ENCODE assay signal across 24 cellular contexts in the genomic region with DNA sequence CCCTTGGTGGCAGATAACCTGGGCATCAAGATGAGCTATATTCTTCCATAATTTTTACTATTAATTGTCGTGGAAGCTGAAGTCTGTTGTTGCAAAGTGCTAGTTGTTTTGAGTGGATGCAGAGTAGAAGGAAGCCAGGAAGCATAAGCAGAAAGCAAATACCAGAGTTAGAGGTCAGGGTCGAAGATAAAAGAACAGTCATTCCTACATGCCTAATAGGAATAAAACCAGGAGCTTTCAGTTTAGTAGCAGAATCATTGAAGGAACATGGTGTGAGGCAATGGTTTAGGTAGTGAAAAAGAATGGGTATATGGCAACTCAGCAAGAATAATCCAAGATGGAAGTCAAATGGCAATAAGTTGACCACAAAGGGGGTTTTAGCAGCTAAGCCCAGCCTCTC.
"Had no signal": no experiment of that assay in that cellular context is flagged by ENCODE, and none has a peak within 500 bp of the region (broad histone marks: within the 10 kb centered on the region; RNA-seq: fewer than 3 reads in every experiment).

No MANE protein-coding gene starts in this region.

- H3K27ac ChIP-seq: breast epithelium, colonic mucosa, left lung, parathyroid adenoma, spleen, tibial nerve had no signal

- H3K27me3 Mint-ChIP-seq: activated CD4-positive, alpha-beta memory T cell treated with anti-CD3 and anti-CD28 coated beads, Interleukin-2, amount 10 ng/mL, durations not matched to agents 7 days and 5 days; activated CD4-positive, alpha-beta T cell treated with anti-CD3 and anti-CD28 coated beads, Interleukin-2, amount 10 ng/mL, durations not matched to agents 24 days and 14 days had no signal

- H3K9me3 Mint-ChIP-seq: activated CD4-positive, alpha-beta memory T cell treated with anti-CD3 and anti-CD28 coated beads, Interleukin-2, amount 10 ng/mL, durations not matched to agents 7 days and 5 days; activated CD4-positive, alpha-beta T cell treated with anti-CD3 and anti-CD28 coated beads, Interleukin-2, amount 10 ng/mL, durations not matched to agents 24 days and 14 days; activated T-cell treated with anti-CD3 and anti-CD28 coated beads, Interleukin-2, amount 50 U/mL, for 24 hours; central memory CD8-positive, alpha-beta T cell had no signal

- H3K9me3 ChIP-seq: breast epithelium, colonic mucosa, left lung, right atrium auricular region, spleen, tibial nerve had no signal

- H3K27ac Mint-ChIP-seq: activated CD4-positive, alpha-beta memory T cell treated with anti-CD3 and anti-CD28 coated beads, Interleukin-2, amount 10 ng/mL, durations not matched to agents 7 days and 5 days; activated CD4-positive, alpha-beta T cell treated with anti-CD3 and anti-CD28 coated beads, Interleukin-2, amount 10 ng/mL, durations not matched to agents 24 days and 14 days; activated T-cell treated with anti-CD3 and anti-CD28 coated beads, Interleukin-2, amount 50 U/mL, for 24 hours; naive thymus-derived CD4-positive, alpha-beta T cell; T-helper 17 cell had no signal

- H3K36me3 Mint-ChIP-seq: naive thymus-derived CD4-positive, alpha-beta T cell had no signal

- H3K36me3 ChIP-seq: breast epithelium, colonic mucosa, left lung, right atrium auricular region, spleen, tibial nerve had no signal

- H3K4me1 Mint-ChIP-seq: activated CD4-positive, alpha-beta T cell treated with anti-CD3 and anti-CD28 coated beads, Interleukin-2, amount 10 ng/mL, durations not matched to agents 24 days and 14 days; central memory CD8-positive, alpha-beta T cell; naive thymus-derived CD4-positive, alpha-beta T cell; T-helper 17 cell had no signal

- H3K79me2 ChIP-seq: parathyroid adenoma had no signal

- H3K9ac ChIP-seq: parathyroid adenoma had no signal

- H3K4me1 ChIP-seq: breast epithelium, colonic mucosa, left lung, parathyroid adenoma, right atrium auricular region, spleen had no signal

- H2AFZ ChIP-seq: parathyroid adenoma had no signal

- DNase-seq: activated CD4-positive, alpha-beta memory T cell treated with anti-CD3 and anti-CD28 coated beads, Interleukin-2, amount 10 ng/mL, durations not matched to agents 7 days and 5 days; activated CD4-positive, alpha-beta T cell treated with anti-CD3 and anti-CD28 coated beads, Interleukin-2, amount 10 ng/mL, durations not matched to agents 24 days and 14 days; activated CD4-positive, CD25-positive, alpha-beta regulatory T cell treated with anti-CD3 and anti-CD28 coated beads, Interleukin-2, amount 50 U/mL, for 72 hours; activated CD8-positive, alpha-beta memory T cell treated with anti-CD3 and anti-CD28 coated beads, Interleukin-2, amount 50 U/mL, for 48 hours; activated gamma-delta T cell; activated naive CD4-positive, alpha-beta T cell treated with anti-CD3 and anti-CD28 coated beads, Interleukin-2, amount 50 U/mL, for 16 hours; activated T-cell treated with anti-CD3 and anti-CD28 coated beads, Interleukin-2, amount 50 U/mL, for 24 hours; amygdala; colonic mucosa; effector memory CD4-positive, alpha-beta T cell; erythroblast; foreskin melanocyte; left lung; naive thymus-derived CD4-positive, alpha-beta T cell; spleen; stimulated activated naive CD4-positive, alpha-beta T cell; T-helper 17 cell; T1000 had no signal

- ATAC-seq: left lung; naive thymus-derived CD4-positive, alpha-beta T cell; T-helper 17 cell had no signal

- H3K4me3 ChIP-seq: breast epithelium, colonic mucosa, left lung, lung, right atrium auricular region, spleen, tibial nerve had no signal

- H3K4me3 Mint-ChIP-seq: activated CD4-positive, alpha-beta memory T cell treated with anti-CD3 and anti-CD28 coated beads, Interleukin-2, amount 10 ng/mL, durations not matched to agents 7 days and 5 days; activated CD4-positive, alpha-beta T cell treated with anti-CD3 and anti-CD28 coated beads, Interleukin-2, amount 10 ng/mL, durations not matched to agents 24 days and 14 days; activated T-cell treated with anti-CD3 and anti-CD28 coated beads, Interleukin-2, amount 50 U/mL, for 24 hours; central memory CD8-positive, alpha-beta T cell; naive thymus-derived CD4-positive, alpha-beta T cell; T-helper 17 cell had no signal

- H3K27me3 ChIP-seq: breast epithelium, colonic mucosa, left lung, right atrium auricular region, spleen, tibial nerve had no signal
